21 cellular contexts compared by ENCODE assay signal in genomic region chr3:63559884-63560283, GRCh38.
DNase-seq lines count a peak whose midpoint lies in the region; ATAC-seq lines count a peak whose summit lies in the region.
"Had no signal": no experiment of that assay in that cellular context is flagged by ENCODE, and none has a peak within 500 bp of the region (broad histone marks: within the 10 kb centered on the region; RNA-seq: fewer than 3 reads in every experiment).

No MANE protein-coding gene starts in this region.

- in situ Hi-C loops in SK-MEL-5 (cut with HindIII; ENCODE audit: low pct_unique_long_range_greater_than_20kb, low sequenced_read_pairs) = no loop called here

- H4K91ac ChIP-seq in neuronal stem cell (ENCODE audit: low read depth, low read length, poor library complexity) = no peak overlapping the region

- no peak overlapping the region for H3K9ac ChIP-seq in neuronal stem cell (ENCODE audit: low read depth, low read length, poor library complexity)

- no peaks in the 10 kb centered on the region for H3K9me3 ChIP-seq in neuronal stem cell (replicated peaks in 1 of 2; ENCODE audit: control insufficient read depth in 2 of 2, insufficient read depth in 1 of 2, low read depth in 1 of 2, low read length in 2 of 2)
- H3K9me3 ChIP-seq: SJCRH30 had no signal

- H2AFZ ChIP-seq in neuronal stem cell (ENCODE audit: low read length) = no peak overlapping the region
- H2AFZ ChIP-seq: PC-9 had no signal

- DNase-seq in H4 (ENCODE audit: low spot score) (peak; percentile 5), SK-MEL-5 (ENCODE audit: low read depth, low spot score) (peak; percentile 20), fibroblast of peridontal ligament (ENCODE audit: extremely low read depth) (peak; percentile 14), renal cortical epithelial cell (ENCODE audit: low read depth) (peak; percentile 1), neuronal stem cell (ENCODE audit: low spot score) (no peak), posterior cingulate gyrus (no peak)
- DNase-seq: ACHN, AML-193, DMS 273 treated with DMSO at 0.1 percent for 48 hours, H9, MV-4-11, NCI-H1417, NCI-H187, NCI-H2107, NCI-H345, NCI-H524 treated with DMSO at 0.1 percent for 48 hours, PC-9, SJCRH30 had no signal

- H3K14ac ChIP-seq in neuronal stem cell (ENCODE audit: low read length) = no peak overlapping the region

- no peak overlapping the region for H2BK12ac ChIP-seq in neuronal stem cell (ENCODE audit: low read length)

- intact Hi-C loops in posterior cingulate gyrus (cut with DNase I) = no loop called here

- H3K27ac ChIP-seq in neuronal stem cell (replicated peaks; ENCODE audit: low read length) = no peak overlapping the region
- H3K27ac ChIP-seq: C4-2B, PC-9, SJCRH30 had no signal

- H3K23ac ChIP-seq in neuronal stem cell (ENCODE audit: low read depth, low read length, poor library complexity) = no peak overlapping the region

- peaks cover 0 to 2% of the 10 kb centered on the region in 2 donors for H3K4me1 ChIP-seq in neuronal stem cell (ENCODE audit: control insufficient read depth in 2 of 2, insufficient read depth in 1 of 2, low read depth in 1 of 2, low read length in 2 of 2)
- H3K4me1 ChIP-seq: SJCRH30 had no signal

- no peak overlapping the region for H2BK5ac ChIP-seq in neuronal stem cell (ENCODE audit: low read length)

- no peak overlapping the region for H4K8ac ChIP-seq in neuronal stem cell (ENCODE audit: low read depth, low read length)

- H3K79me1 ChIP-seq in neuronal stem cell (ENCODE audit: low read depth, low read length) = no peaks in the 10 kb centered on the region

- no peak overlapping the region for H3K4me3 ChIP-seq in neuronal stem cell (ENCODE audit: low read length in 2 of 2)
- H3K4me3 ChIP-seq: K562, PC-9, SJCRH30 had no signal

- no peak overlapping the region for H3K4me2 ChIP-seq in neuronal stem cell (ENCODE audit: insufficient read depth, low read length, poor library complexity, severe bottlenecking)
- H3K4me2 ChIP-seq: PC-9 had no signal

- no peak for ATAC-seq in HG03025 (IDR thresholded peaks at IDR 0.05; ENCODE audit: low FRiP score, unreplicated experiment)
- ATAC-seq: K562 had no signal

- H2BK15ac ChIP-seq in neuronal stem cell (ENCODE audit: low read length) = no peak overlapping the region

- H3K27me3 ChIP-seq in neuronal stem cell (ENCODE audit: control insufficient read depth in 3 of 3, insufficient read depth in 3 of 3, low read depth in 1 of 3, low read length in 3 of 3) = no peaks in the 10 kb centered on the region
- H3K27me3 ChIP-seq: SJCRH30 had no signal

- no CpG with 5 or more reads among the region's 2 CpGs for WGBS in neuronal stem cell (ENCODE audit: extremely low coverage in 2 of 2, insufficient read length in 2 of 2, insufficient replicate concordance in 1 of 2), 2 donors

- no peak overlapping the region for H2AK5ac ChIP-seq in neuronal stem cell (ENCODE audit: low read depth, low read length)

- H3K18ac ChIP-seq in neuronal stem cell (ENCODE audit: low read length) = no peak overlapping the region

- no peak overlapping the region for H3K4ac ChIP-seq in neuronal stem cell (ENCODE audit: low read length)

- H3K36me3 ChIP-seq in neuronal stem cell (replicated peaks in 1 of 2; ENCODE audit: control insufficient read depth in 2 of 2, insufficient read depth in 2 of 2, low read length in 2 of 2) = no peaks in the 10 kb centered on the region
- H3K36me3 ChIP-seq: SJCRH30 had no signal

- H2BK120ac ChIP-seq in neuronal stem cell (ENCODE audit: low read depth, low read length) = no peak overlapping the region

Comparison
In these comparisons a context has a peak if more than half of its experiments do, and no peak if none do; other contexts are left out.
1. DNase-seq: peak in H4 (single experiment), SK-MEL-5 (single experiment), fibroblast of peridontal ligament (single experiment) and renal cortical epithelial cell (single experiment); none in neuronal stem cell (single experiment) and posterior cingulate gyrus (0 of 10).